Comparison of ENCODE assay signal across 31 cellular contexts in genomic region chr17:71703701-71704100, GRCh38.
"Had no signal": no experiment of that assay in that cellular context is flagged by ENCODE, and none has a peak within 500 bp of the region (broad histone marks: within the 10 kb centered on the region; RNA-seq: fewer than 3 reads in every experiment).

No MANE protein-coding gene starts in this region.

- H3K9me3 ChIP-seq: SJCRH30 had no signal

- H3K4me3 ChIP-seq: SJCRH30, SK-N-MC had no signal

- H3K27me3 ChIP-seq: SJCRH30 had no signal

- H3K4me1 ChIP-seq: SJCRH30 had no signal

- H3K36me3 ChIP-seq: SJCRH30, WERI-Rb-1 had no signal

- DNase-seq: activated CD4-positive, alpha-beta memory T cell treated with anti-CD3 and anti-CD28 coated beads, Interleukin-2, amount 10 ng/mL, durations not matched to agents 7 days and 5 days; activated CD4-positive, alpha-beta T cell treated with anti-CD3 and anti-CD28 coated beads for 1 hour; activated CD4-positive, alpha-beta T cell treated with anti-CD3 and anti-CD28 coated beads for 48 hours; activated CD4-positive, CD25-positive, alpha-beta regulatory T cell; activated CD8-positive, alpha-beta memory T cell treated with anti-CD3 and anti-CD28 coated beads for 24 hours; activated CD8-positive, alpha-beta memory T cell treated with anti-CD3 and anti-CD28 coated beads, Interleukin-2, amount 10 ng/mL, durations not matched to agents 7 days and 5 days; activated effector memory CD4-positive, alpha-beta T cell treated with anti-CD3 and anti-CD28 coated beads, Interleukin-2, amount 50 U/mL, for 16 hours; activated naive CD4-positive, alpha-beta T cell; activated naive CD4-positive, alpha-beta T cell treated with anti-CD3 and anti-CD28 coated beads, Interleukin-2, amount 50 U/mL, for 16 hours; activated naive CD8-positive, alpha-beta T cell treated with anti-CD3 and anti-CD28 coated beads for 36 hours; activated T-cell treated with anti-CD3 and anti-CD28 coated beads, Interleukin-2, amount 50 U/mL, for 1 hour; activated T-cell treated with anti-CD3 and anti-CD28 coated beads, Interleukin-2, amount 50 U/mL, for 72 hours; amniotic stem cell; aorta; caudate nucleus; cerebellar nuclear complex; cortex of kidney; NCI-H1105; NCI-H1436; NCI-H1694; NCI-H1930; NCI-H2081 treated with DMSO at 0.1 percent for 48 hours; NCI-H226; NCI-H524 treated with DMSO at 0.1 percent for 48 hours; NCI-H748 treated with DMSO at 0.1 percent for 48 hours; NK-92 treated with Interleukin-12 subunit alpha and Interleukin-12 subunit beta, amount 100 ng/mL, for 24 hours; SHP77; SJCRH30; T1000; WERI-Rb-1 had no signal

- H3K27ac ChIP-seq: SJCRH30, SK-N-MC, WERI-Rb-1 had no signal
